Comparison of ENCODE assay signal across 8 cellular contexts in genomic region chr1:75785964-75786853, GRCh38. TPM values are rescaled to one million over a fixed set of nuclear protein-coding genes. Genes with fewer than 3 reads are reported as not detected.
DNase-seq lines count a peak whose midpoint lies in the region; ATAC-seq lines count a peak whose summit lies in the region.

TSS of gene RABGGTB (plus strand) at chr1:75786256. CDS start at chr1:75786272, 16 bp downstream.

- H3K9me3 Mint-ChIP-seq in activated CD4-positive, alpha-beta T cell treated with anti-CD3 and anti-CD28 coated beads, Interleukin-2, amount 10 ng/mL, durations not matched to agents 7 days and 5 days = no peaks in the 10 kb centered on the region

- H3K36me3 ChIP-seq in BLaER1 = peaks cover 30% of the 10 kb centered on the region

- peak within 1 kb of the TSS; percentile 90 for H3K9ac ChIP-seq in BLaER1

- peak within 1 kb of the TSS; percentile 97 for H3K4me2 ChIP-seq in BLaER1

- POLR2A ChIA-PET in activated CD4-positive, alpha-beta T cell treated with anti-CD3 and anti-CD28 coated beads, Interleukin-2, amount 10 ng/mL, durations not matched to agents 7 days and 5 days (lab: Charles Lee) = no interaction called here

- H3K36me3 Mint-ChIP-seq in activated CD4-positive, alpha-beta T cell treated with anti-CD3 and anti-CD28 coated beads, Interleukin-2, amount 10 ng/mL, durations not matched to agents 7 days and 5 days (ENCODE audit: low read depth) = peaks cover 44% of the 10 kb centered on the region

- peaks cover 44% of the 10 kb centered on the region for H3K4me1 Mint-ChIP-seq in activated CD4-positive, alpha-beta T cell treated with anti-CD3 and anti-CD28 coated beads, Interleukin-2, amount 10 ng/mL, durations not matched to agents 7 days and 5 days

- H3K27ac Mint-ChIP-seq in activated CD4-positive, alpha-beta T cell treated with anti-CD3 and anti-CD28 coated beads, Interleukin-2, amount 10 ng/mL, durations not matched to agents 7 days and 5 days = peak within 1 kb of the TSS; percentile 98

- no peaks in the 10 kb centered on the region for H3K27me3 ChIP-seq in BLaER1

- CTCF ChIA-PET in activated CD4-positive, alpha-beta T cell treated with anti-CD3 and anti-CD28 coated beads, Interleukin-2, amount 10 ng/mL, durations not matched to agents 7 days and 5 days (lab: Charles Lee) = interaction anchor here (0.5 to 1.5 kb wide), 3 partner anchors 10 to 154 kb away, joined by 3 to 5 read pairs (median 3); no protein-coding TSS in a partner anchor

- intact Hi-C loops in left colon (cut with DNase I, micrococcal nuclease) = loop anchor here in 1 of 2 donors (5.0 kb wide), 1 partner anchor 64 kb away; the partner anchor contains the start of gene ACADM

- H3K4me1 ChIP-seq in BLaER1 = peaks cover 47% of the 10 kb centered on the region

- ATAC-seq in GM19328 (IDR thresholded peaks at IDR 0.05; ENCODE audit: unreplicated experiment) = peak; percentile 51
- ATAC-seq in HG03520 (IDR thresholded peaks at IDR 0.05; ENCODE audit: unreplicated experiment) = peak; percentile 70
- peak; percentile 96 for ATAC-seq in left colon

- H3K27me3 Mint-ChIP-seq in activated CD4-positive, alpha-beta T cell treated with anti-CD3 and anti-CD28 coated beads, Interleukin-2, amount 10 ng/mL, durations not matched to agents 7 days and 5 days = peaks cover 6% of the 10 kb centered on the region

- no peaks in the 10 kb centered on the region for H3K9me3 ChIP-seq in BLaER1

- peaks cover 49% of the 10 kb centered on the region for H4K20me1 ChIP-seq in BLaER1

- H3K27ac ChIP-seq in BLaER1 = peak within 1 kb of the TSS; percentile 89

- DNase-seq in NCI-H69 (lab: John Stamatoyannopoulos, UW) (peak; percentile 93), cortex of kidney (lab: John Stamatoyannopoulos, UW) (peak; percentile 26), left colon (peak; percentile 95 to 97)
- DNase-seq in activated CD4-positive, alpha-beta T cell treated with anti-CD3 and anti-CD28 coated beads, Interleukin-2, amount 10 ng/mL, durations not matched to agents 7 days and 5 days = peak; percentile 95
- DNase-seq in stimulated activated CD4-positive, alpha-beta T cell treated with anti-CD3 and anti-CD28 coated beads, Interleukin-1b, Interleukin-23, amount 100 ng/mL, for 48 hours = peak; percentile 95

- H3K4me3 Mint-ChIP-seq in activated CD4-positive, alpha-beta T cell treated with anti-CD3 and anti-CD28 coated beads, Interleukin-2, amount 10 ng/mL, durations not matched to agents 7 days and 5 days = peak within 1 kb of the TSS; percentile 94

- H3K4me3 ChIP-seq in BLaER1 = peak within 1 kb of the TSS; percentile 76

RNA-seq across cellular contexts. Expression of gene RABGGTB, which starts in this region (rescaled TPM):
- total RNA-seq in activated CD4-positive, alpha-beta T cell treated with anti-CD3 and anti-CD28 coated beads, Interleukin-2, amount 10 ng/mL, durations not matched to agents 7 days and 5 days = 10 to 100 TPM; 76.8 to 81.2 TPM
- total RNA-seq in left colon = 10 to 100 TPM; 49.7 to 68.5 TPM

Comparison
In these comparisons a context has a peak if more than half of its experiments do, and no peak if none do; other contexts are left out.
1. Peak in every context shown above with its lines: DNase-seq, ATAC-seq, H3K4me3 ChIP-seq and H3K27ac ChIP-seq.
2. DNase-seq: peak in every context shown above with its lines; median percentile 96 in left colon; 95 in activated CD4-positive, alpha-beta T cell treated with anti-CD3 and anti-CD28 coated beads, Interleukin-2, amount 10 ng/mL, durations not matched to agents 7 days and 5 days; 95 in stimulated activated CD4-positive, alpha-beta T cell treated with anti-CD3 and anti-CD28 coated beads, Interleukin-1b, Interleukin-23, amount 100 ng/mL, for 48 hours; 93 in NCI-H69; 26 in cortex of kidney.